ENCODE assay signal across 35 cellular contexts in the genomic region with DNA sequence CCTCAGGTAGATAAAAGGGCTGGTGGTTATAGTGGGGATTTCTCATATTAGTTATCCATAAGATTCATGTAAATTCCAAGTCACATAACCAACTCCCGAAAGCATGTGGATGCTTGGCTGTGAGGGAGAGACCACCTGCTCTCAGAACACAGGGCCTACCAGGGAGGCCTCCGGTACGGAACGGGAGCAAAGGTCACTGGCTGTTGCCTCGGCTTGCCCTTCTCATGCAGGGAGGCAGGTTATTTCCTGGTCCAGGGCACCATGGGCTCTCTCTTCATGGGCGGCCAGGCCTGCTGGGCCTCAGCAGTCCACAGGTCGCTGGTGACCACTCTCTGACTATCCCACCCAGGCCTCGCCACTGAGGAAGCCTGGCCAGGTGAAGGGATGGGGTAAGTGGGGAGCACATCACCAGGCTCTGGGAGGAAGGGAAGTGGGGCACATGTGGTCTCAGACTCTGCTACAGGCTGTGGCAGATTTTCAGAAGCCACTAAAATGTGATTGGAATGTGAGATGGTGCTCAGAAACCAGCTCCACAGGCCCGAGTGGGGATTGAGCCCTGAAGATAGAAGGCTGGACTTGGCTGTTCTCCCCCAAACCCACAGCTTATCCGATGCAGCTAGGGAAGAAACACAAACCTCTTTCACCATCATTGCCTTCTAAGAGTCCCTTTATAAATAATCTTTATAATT. TPM values are rescaled to one million over a fixed set of nuclear protein-coding genes. Genes with fewer than 3 reads are reported as not detected.
A peak's percentile ranks its signal among the peaks of the same experiment; 100 is the strongest.
DNase-seq lines count a peak whose midpoint lies in the region; FAIRE-seq and TF ChIP-seq lines count a peak whose summit lies in the region.
"Had no signal": no experiment of that assay in that cellular context is flagged by ENCODE, and none has a peak within 500 bp of the region (broad histone marks: within the 10 kb centered on the region; RNA-seq: fewer than 3 reads in every experiment).

No MANE protein-coding gene starts in this region.

- peaks cover 9% of the 10 kb centered on the region; the same call in 1 of the 2 replicates for H3F3A ChIP-seq in GM23248 (ENCODE audit: insufficient read depth)

- in situ Hi-C loops in GM23248 (cut with MboI), result no loop called here

- H3K4me1 ChIP-seq in GM23248 (ENCODE audit: insufficient read depth), result peaks cover 23% of the 10 kb centered on the region
- H3K4me1 ChIP-seq in liver (ENCODE audit: control insufficient read depth in 4 of 4, insufficient read depth in 4 of 4, low read length in 3 of 4), result peaks cover 0 to 19% (median 8%) of the 10 kb centered on the region in 4 donors
- no peaks in the 10 kb centered on the region for H3K4me1 ChIP-seq in effector memory CD4-positive, alpha-beta T cell (ENCODE audit: control insufficient read depth, insufficient read depth, low read length, poor library complexity, severe bottlenecking)
- H3K4me1 ChIP-seq: esophagus squamous epithelium, SJCRH30, testis, vagina had no signal

- 58 to 64% methylated on average over 10 of the region's 10 CpGs for WGBS in GM23248 (ENCODE audit: low coverage in 1 of 2, low lambda C conversion rate in 2 of 2, missing lambda C conversion rate in 2 of 2), 2 experiments
- 75% methylated on average over 10 of the region's 10 CpGs for WGBS in liver

- no peak overlapping the region for H2AFZ ChIP-seq in GM23248

- no peak overlapping the region for H3K27ac ChIP-seq in GM23248
- H3K27ac ChIP-seq in liver (ENCODE audit: low read depth in 1 of 2, low read length in 2 of 2), result peak overlapping the region in 1 of 2 donors; percentile 4
- no peak overlapping the region for H3K27ac ChIP-seq in effector memory CD4-positive, alpha-beta T cell (ENCODE audit: insufficient read depth, low read length, poor library complexity, severe bottlenecking)
- H3K27ac ChIP-seq: esophagus squamous epithelium, SJCRH30, testis, vagina, WERI-Rb-1 had no signal

- H4K20me1 ChIP-seq in GM23248 (ENCODE audit: insufficient read depth), result no peaks in the 10 kb centered on the region

- no peak overlapping the region for H3K4me2 ChIP-seq in GM23248 (ENCODE audit: unreplicated experiment)

- peak in 1 of 2 donors; percentile 44 for TF ChIP-seq RAD21 in liver (IDR thresholded peaks at IDR 0.05)

- no peaks in the 10 kb centered on the region for H3K79me2 ChIP-seq in GM23248 (ENCODE audit: insufficient read depth)

- H3K36me3 ChIP-seq in GM23248 (ENCODE audit: low read depth) (no peaks in the 10 kb centered on the region), bronchial epithelial cell (ENCODE audit: control insufficient read depth, insufficient read depth, low read length) (no peaks in the 10 kb centered on the region), liver (ENCODE audit: control insufficient read depth in 4 of 4, insufficient read depth in 3 of 4, low read depth in 1 of 4, low read length in 3 of 4) (peaks cover 2 to 7% (median 5%) of the 10 kb centered on the region in 4 donors)
- H3K36me3 ChIP-seq in effector memory CD4-positive, alpha-beta T cell (ENCODE audit: control insufficient read depth, insufficient read depth, low read length), result no peaks in the 10 kb centered on the region
- H3K36me3 ChIP-seq: esophagus squamous epithelium, SJCRH30, vagina, WERI-Rb-1 had no signal

- H3K27me3 ChIP-seq in GM23248 (replicated peaks; ENCODE audit: insufficient read depth) (0 out of 2 replicates have a peak, but pooled peaks cover 6% of the 10 kb centered on the region), bronchial epithelial cell (ENCODE audit: control insufficient read depth, insufficient read depth, low read length) (no peaks in the 10 kb centered on the region), liver (ENCODE audit: control insufficient read depth in 4 of 4, insufficient read depth in 4 of 4, low read length in 3 of 4) (no peaks in the 10 kb centered on the region)
- H3K27me3 ChIP-seq in effector memory CD4-positive, alpha-beta T cell (replicated peaks; ENCODE audit: control insufficient read depth, insufficient read depth, low read length, poor library complexity, severe bottlenecking), result no peaks in the 10 kb centered on the region
- H3K27me3 ChIP-seq: pancreas, SJCRH30, testis, vagina had no signal

- H3K9me3 ChIP-seq in GM23248 (ENCODE audit: low read depth), result no peaks in the 10 kb centered on the region
- no peaks in the 10 kb centered on the region for H3K9me3 ChIP-seq in liver (ENCODE audit: control insufficient read depth in 4 of 4, low read length in 3 of 4)
- H3K9me3 ChIP-seq in effector memory CD4-positive, alpha-beta T cell (ENCODE audit: control insufficient read depth, low read length), result no peaks in the 10 kb centered on the region
- H3K9me3 ChIP-seq: esophagus squamous epithelium, pancreas, SJCRH30, testis, vagina had no signal

- DNase-seq in AG08395 (ENCODE audit: low spot score) (peak; percentile 76), GM23248 (peak; percentile 22), bronchial epithelial cell (ENCODE audit: low read depth) (peak; percentile 12), NCI-H2029 treated with DMSO at 0.1 percent for 48 hours (lab: John Stamatoyannopoulos, UW) (no peak), C1 segment of cervical spinal cord (lab: John Stamatoyannopoulos, UW) (no peak), NCI-H1694 (lab: John Stamatoyannopoulos, UW) (no peak)
- DNase-seq in effector memory CD4-positive, alpha-beta T cell, result no peak
- DNase-seq: activated CD4-positive, alpha-beta T cell treated with anti-CD3 and anti-CD28 coated beads for 4 hours; activated CD8-positive, alpha-beta T cell treated with anti-CD3 and anti-CD28 coated beads, Interleukin-2, amount 10 ng/mL, durations not matched to agents 7 days and 5 days; activated naive CD4-positive, alpha-beta T cell treated with anti-CD3 and anti-CD28 coated beads, Interleukin-2, amount 50 U/mL, for 16 hours; aorta; CD4-positive, alpha-beta memory T cell; central memory CD4-positive, alpha-beta T cell; DMS 273 treated with DMSO at 0.1 percent for 48 hours; esophagus squamous epithelium; H7; left cardiac atrium; NCI-H1436; NCI-H446; NCI-H774; nephron progenitor cell; pancreas; SJCRH30; stimulated activated CD4-positive, alpha-beta T cell treated with anti-CD3 and anti-CD28 coated beads, Interleukin-1b, Interleukin-23, amount 100 ng/mL, for 48 hours; stimulated activated naive CD4-positive, alpha-beta T cell treated with Interleukin-2 at 50 U/mL for 16 hours; T-helper 9 cell; testis; WERI-Rb-1 had no signal

- H3K4me3 ChIP-seq in GM23248 (no peak overlapping the region), bronchial epithelial cell (ENCODE audit: low read depth, low read length) (no peak overlapping the region), liver (ENCODE audit: low read depth in 1 of 3, low read length in 3 of 3) (no peak overlapping the region)
- no peak overlapping the region for H3K4me3 ChIP-seq in effector memory CD4-positive, alpha-beta T cell (ENCODE audit: insufficient read depth, low read depth, low read length, poor library complexity, severe bottlenecking)
- H3K4me3 ChIP-seq: esophagus squamous epithelium, pancreas, SJCRH30, testis, vagina had no signal

- TF ChIP-seq CTCF in bronchial epithelial cell (IDR thresholded peaks at IDR 0.05; ENCODE audit: insufficient read depth, low read length, severe bottlenecking) (no peak), liver (IDR thresholded peaks at IDR 0.05; ENCODE audit: low read depth, low read length, missing input control) (no peak)

- H3K9ac ChIP-seq in GM23248 (no peak overlapping the region), liver (ENCODE audit: low read depth in 1 of 2, low read length in 2 of 2) (no peak overlapping the region)

- FAIRE-seq in bronchial epithelial cell (lab: Jason Lieb, UNC), result no peak
- FAIRE-seq: frontal cortex, GM12892, pancreas, RCC 7860 had no signal

- no peaks in the 10 kb centered on the region for H3K9me2 ChIP-seq in GM23248 (ENCODE audit: insufficient read depth)

TF ChIP-seq in liver, 16 proteins besides CTCF, POLR2A, EP300 and RAD21:
- TF ChIP-seq, protein P1, sequence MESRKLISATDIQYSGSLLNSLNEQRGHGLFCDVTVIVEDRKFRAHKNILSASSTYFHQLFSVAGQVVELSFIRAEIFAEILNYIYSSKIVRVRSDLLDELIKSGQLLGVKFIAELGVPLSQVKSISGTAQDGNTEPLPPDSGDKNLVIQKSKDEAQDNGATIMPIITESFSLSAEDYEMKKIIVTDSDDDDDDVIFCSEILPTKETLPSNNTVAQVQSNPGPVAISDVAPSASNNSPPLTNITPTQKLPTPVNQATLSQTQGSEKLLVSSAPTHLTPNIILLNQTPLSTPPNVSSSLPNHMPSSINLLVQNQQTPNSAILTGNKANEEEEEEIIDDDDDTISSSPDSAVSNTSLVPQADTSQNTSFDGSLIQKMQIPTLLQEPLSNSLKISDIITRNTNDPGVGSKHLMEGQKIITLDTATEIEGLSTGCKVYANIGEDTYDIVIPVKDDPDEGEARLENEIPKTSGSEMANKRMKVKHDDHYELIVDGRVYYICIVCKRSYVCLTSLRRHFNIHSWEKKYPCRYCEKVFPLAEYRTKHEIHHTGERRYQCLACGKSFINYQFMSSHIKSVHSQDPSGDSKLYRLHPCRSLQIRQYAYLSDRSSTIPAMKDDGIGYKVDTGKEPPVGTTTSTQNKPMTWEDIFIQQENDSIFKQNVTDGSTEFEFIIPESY (IDR thresholded peaks at IDR 0.05), result no peak
- TF ChIP-seq RXRA (IDR thresholded peaks at IDR 0.05) (peak; percentile 26 to 31), EGR1 (IDR thresholded peaks at IDR 0.05; ENCODE audit: low read depth in 2 of 2) (no peak), SP1 (IDR thresholded peaks at IDR 0.05) (peak; percentile 40), HNF4A (conservative IDR thresholded peaks at IDR 0.05) (peak; percentile 44 to 73)

RNA-seq across cellular contexts. Expression of a gene that starts 45.4 kb away (rescaled TPM):
- total RNA-seq in GM23248 (2014; rRNA removed; shearing (Covaris generic)), result not detected in 2 replicates
- not detected in 2 replicates for polyA plus RNA-seq in GM23248 (2016; fragmentation: Nextera tagmentation; extraction: Ambion mirVana)
- total RNA-seq in bronchial epithelial cell, result not detected in 2 replicates
- 1 to 10 TPM; 1.6 to 3.8 TPM for total RNA-seq in liver
- polyA plus RNA-seq in liver, result 1 to 10 TPM; 5.2 to 5.7 TPM
- total RNA-seq: A172; activated CD8-positive, alpha-beta T cell treated with anti-CD3 and anti-CD28 coated beads, Interleukin-2, amount 10 ng/mL, durations not matched to agents 7 days and 5 days; aorta; CD4-positive, alpha-beta memory T cell; esophagus squamous epithelium; frontal cortex; left cardiac atrium; LHCN-M2; SJCRH30; vagina had no signal
- polyA plus RNA-seq: CD4-positive, alpha-beta memory T cell had no signal

RNA-seq across cellular contexts. Expression of a gene that starts 56.2 kb away (rescaled TPM):
- total RNA-seq in GM23248 (2014; rRNA removed; shearing (Covaris generic)), result 26.7 and 34.7 TPM in 2 replicates
- polyA plus RNA-seq in GM23248 (2016; fragmentation: Nextera tagmentation; extraction: Ambion mirVana) (23.5 and 26.1 TPM in 2 replicates), liver (1 to 10 TPM; 4.6 to 9.4 TPM)
- total RNA-seq in bronchial epithelial cell (14.5 and 19.3 TPM in 2 replicates), liver (10 to 100 TPM; 13.9 to 14.1 TPM)

Comparison
In these comparisons a context has a peak if more than half of its experiments do, and no peak if none do; other contexts are left out.
1. DNase-seq: peak in AG08395 (single experiment), GM23248 (single experiment) and bronchial epithelial cell (single experiment); none in NCI-H2029 treated with DMSO at 0.1 percent for 48 hours (single experiment), effector memory CD4-positive, alpha-beta T cell (0 of 3), C1 segment of cervical spinal cord (0 of 14) and NCI-H1694 (single experiment).